In genomic region chr15:46091860-46092450, GRCh38 we compare ENCODE assay signal across 9 cellular contexts.
DNase-seq lines count a peak whose midpoint lies in the region; ATAC-seq and TF ChIP-seq lines count a peak whose summit lies in the region.
"Had no signal": no experiment of that assay in that cellular context is flagged by ENCODE, and none has a peak within 500 bp of the region (broad histone marks: within the 10 kb centered on the region; RNA-seq: fewer than 3 reads in every experiment).

No MANE protein-coding gene starts in this region.

- H3K27ac ChIP-seq in SJCRH30 (no peak overlapping the region), hepatocyte (no peak overlapping the region)

- no peaks in the 10 kb centered on the region for H3K9me3 ChIP-seq in SJCRH30 (replicated peaks)
- no peaks in the 10 kb centered on the region for H3K9me3 ChIP-seq in hepatocyte (ENCODE audit: low read depth)

- H3K36me3 Mint-ChIP-seq in activated T-helper 17 cell treated with anti-CD3 and anti-CD28 coated beads, Interleukin-2, amount 50 U/mL, for 72 hours (ENCODE audit: low read depth): no peaks in the 10 kb centered on the region
- H3K36me3 Mint-ChIP-seq: naive B cell had no signal

- no peak overlapping the region for H2AFZ ChIP-seq in hepatocyte

- H3K4me2 ChIP-seq in hepatocyte: no peak overlapping the region

- peak; percentile 65 for TF ChIP-seq CTCF in hepatocyte (IDR thresholded peaks at IDR 0.05; ENCODE audit: poor library complexity)

- H4K20me1 ChIP-seq in hepatocyte (ENCODE audit: insufficient read depth, poor library complexity, severe bottlenecking): no peaks in the 10 kb centered on the region

- H3K4me1 Mint-ChIP-seq in activated T-helper 17 cell treated with anti-CD3 and anti-CD28 coated beads, Interleukin-2, amount 50 U/mL, for 72 hours: no peaks in the 10 kb centered on the region
- H3K4me1 Mint-ChIP-seq: naive B cell had no signal

- DNase-seq in G401 (ENCODE audit: low spot score): peak; percentile 57
- DNase-seq in LHCN-M2 (ENCODE audit: low read depth): peak; percentile 2
- peak; percentile 47 to 74 for DNase-seq in SJCRH30
- DNase-seq in hepatocyte (ENCODE audit: low spot score): peak; percentile 62
- no peak for DNase-seq in NCI-H345 treated with DMSO at 0.1 percent for 48 hours (lab: John Stamatoyannopoulos, UW; ENCODE audit: unreplicated experiment)
- DNase-seq: naive B cell had no signal

- H3K4me3 ChIP-seq in SJCRH30 (no peak overlapping the region), hepatocyte (no peak overlapping the region)

- no peaks in the 10 kb centered on the region for H3K9me2 ChIP-seq in hepatocyte (replicated peaks; ENCODE audit: insufficient read depth)

- H3K27me3 ChIP-seq in SJCRH30 (no peaks in the 10 kb centered on the region), hepatocyte (no peaks in the 10 kb centered on the region)

- H3K27me3 Mint-ChIP-seq in activated T-helper 17 cell treated with anti-CD3 and anti-CD28 coated beads, Interleukin-2, amount 50 U/mL, for 72 hours: no peaks in the 10 kb centered on the region
- H3K27me3 Mint-ChIP-seq: naive B cell had no signal

- H3K27ac Mint-ChIP-seq in activated T-helper 17 cell treated with anti-CD3 and anti-CD28 coated beads, Interleukin-2, amount 50 U/mL, for 72 hours: no peak overlapping the region
- H3K27ac Mint-ChIP-seq: naive B cell had no signal

- H3K4me3 Mint-ChIP-seq in activated T-helper 17 cell treated with anti-CD3 and anti-CD28 coated beads, Interleukin-2, amount 50 U/mL, for 72 hours: no peak overlapping the region
- H3K4me3 Mint-ChIP-seq: naive B cell had no signal

- peaks cover 12% of the 10 kb centered on the region for H3K9me3 Mint-ChIP-seq in activated T-helper 17 cell treated with anti-CD3 and anti-CD28 coated beads, Interleukin-2, amount 50 U/mL, for 72 hours

- H3K4me1 ChIP-seq in SJCRH30 (no peaks in the 10 kb centered on the region), hepatocyte (ENCODE audit: insufficient read depth) (no peaks in the 10 kb centered on the region)

- H3K36me3 ChIP-seq in SJCRH30: no peaks in the 10 kb centered on the region
- no peaks in the 10 kb centered on the region for H3K36me3 ChIP-seq in hepatocyte (replicated peaks; ENCODE audit: insufficient read depth, low read depth)

- WGBS in hepatocyte (ENCODE audit: low lambda C conversion rate, missing lambda C conversion rate): 53% methylated on average over 12 of the region's 16 CpGs

- no peaks in the 10 kb centered on the region for H3K79me2 ChIP-seq in hepatocyte

- ATAC-seq in HG03460 (IDR thresholded peaks at IDR 0.05; ENCODE audit: unreplicated experiment) (no peak), HG02938 (IDR thresholded peaks at IDR 0.05; ENCODE audit: unreplicated experiment) (no peak)
- ATAC-seq in activated T-helper 17 cell treated with anti-CD3 and anti-CD28 coated beads, Interleukin-2, amount 50 U/mL, for 72 hours (replicated peaks): no peak

- in situ Hi-C loops in G401 (cut with HindIII; ENCODE audit: low sequenced_read_pairs): no loop called here
